Comparison of ENCODE assay signal across 10 cellular contexts in the genomic region with DNA sequence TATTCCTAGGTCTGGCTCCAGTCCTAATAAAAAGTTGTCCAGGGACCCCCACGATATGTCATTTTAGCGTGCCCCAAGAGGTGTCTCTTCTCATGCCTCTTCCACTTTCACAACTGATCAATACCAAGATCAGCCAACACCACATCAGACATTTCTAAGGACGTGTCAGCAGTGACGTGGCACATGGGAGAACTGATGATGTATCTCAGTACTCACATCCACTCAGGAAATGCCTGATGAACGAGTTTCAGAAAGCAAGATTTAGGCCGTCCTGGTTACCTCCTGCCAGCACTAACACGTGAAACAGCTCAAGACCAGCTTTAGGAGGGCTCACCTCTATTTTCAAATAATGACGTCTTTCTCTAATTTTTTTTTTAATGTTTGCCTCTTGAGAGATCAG. TPM values are rescaled to one million over a fixed set of nuclear protein-coding genes. Genes with fewer than 3 reads are reported as not detected.
DNase-seq lines count a peak whose midpoint lies in the region; ATAC-seq and TF ChIP-seq lines count a peak whose summit lies in the region.
"Had no signal": no experiment of that assay in that cellular context is flagged by ENCODE, and none has a peak within 500 bp of the region (broad histone marks: within the 10 kb centered on the region; RNA-seq: fewer than 3 reads in every experiment).

No MANE protein-coding gene starts in this region.

- WGBS in thyroid gland, 2 donors: 73 to 81% methylated on average over 8 of the region's 8 CpGs

- ATAC-seq in effector memory CD8-positive, alpha-beta T cell (replicated peaks): peak; percentile 90
- ATAC-seq: Right ventricle myocardium inferior had no signal

- H3K4me3 ChIP-seq in tibial artery (no peak overlapping the region), thyroid gland (replicated peaks in 1 of 3) (no peak overlapping the region)

- no peaks in the 10 kb centered on the region for H3K36me3 ChIP-seq in tibial artery
- no peaks in the 10 kb centered on the region for H3K36me3 ChIP-seq in thyroid gland

- DNase-seq in HFFc6 (peak; percentile 26), HPDE6-E6E7 (ENCODE audit: extremely low spot score) (no peak), tibial artery (no peak), thyroid gland (no peak), cardiac septum (ENCODE audit: low spot score) (no peak)
- peak; percentile 89 for DNase-seq in activated CD4-positive, alpha-beta memory T cell treated with anti-CD3 and anti-CD28 coated beads for 36 hours
- DNase-seq in effector memory CD8-positive, alpha-beta T cell: peak in 2 of 3 experiments; percentile 15 to 40
- peak; percentile 45 to 76 (median 61) for DNase-seq in stimulated activated CD4-positive, alpha-beta T cell treated with anti-CD3 and anti-CD28 coated beads, TNF-alpha, amount 100 ng/mL, for 24 hours (ENCODE audit: low read depth in 3 of 3)
- DNase-seq: Karpas-422 had no signal

- H3K27me3 ChIP-seq in tibial artery (no peaks in the 10 kb centered on the region), thyroid gland (no peaks in the 10 kb centered on the region)

- peaks cover 92% of the 10 kb centered on the region for H3K4me1 Mint-ChIP-seq in HFFc6 (ENCODE audit: low read depth)
- H3K4me1 Mint-ChIP-seq in activated CD4-positive, alpha-beta memory T cell treated with anti-CD3 and anti-CD28 coated beads for 36 hours (ENCODE audit: low read depth): peaks cover 68% of the 10 kb centered on the region
- peaks cover 50 to 73% of the 10 kb centered on the region in 2 donors for H3K4me1 Mint-ChIP-seq in effector memory CD8-positive, alpha-beta T cell (ENCODE audit: low read depth in 2 of 2)

- peak overlapping the region; percentile 82 for H3K27ac Mint-ChIP-seq in HFFc6
- H3K27ac Mint-ChIP-seq in activated CD4-positive, alpha-beta memory T cell treated with anti-CD3 and anti-CD28 coated beads for 36 hours: peak overlapping the region; percentile 46
- H3K27ac Mint-ChIP-seq in effector memory CD8-positive, alpha-beta T cell: peak overlapping the region; percentile 84 to 85

- CTCF ChIA-PET in activated CD4-positive, alpha-beta memory T cell treated with anti-CD3 and anti-CD28 coated beads for 36 hours (lab: Charles Lee): interaction anchor here (0.6 to 1.7 kb wide), 5 partner anchors 20 to 388 kb away, joined by 3 to 9 read pairs (median 3); no protein-coding TSS in a partner anchor

- intact Hi-C loops in activated CD4-positive, alpha-beta memory T cell treated with anti-CD3 and anti-CD28 coated beads for 36 hours (cut with micrococcal nuclease): loop anchor here (1.0 to 10.0 kb wide), 3 partner anchors 98 to 1259 kb away; no protein-coding TSS in a partner anchor
- intact Hi-C loops in tibial artery (cut with DNase I; ENCODE audit: low total_unique reads): no loop called here
- intact Hi-C loops in thyroid gland (cut with DNase I): no loop called here
- intact Hi-C loops in cardiac septum (cut with DNase I): no loop called here

- H3K27ac ChIP-seq in tibial artery: peak overlapping the region in 1 of 2 donors; percentile 3
- H3K27ac ChIP-seq in thyroid gland: no peak overlapping the region

- peaks cover 41% of the 10 kb centered on the region for H3K36me3 Mint-ChIP-seq in HFFc6 (ENCODE audit: low read depth)
- H3K36me3 Mint-ChIP-seq in activated CD4-positive, alpha-beta memory T cell treated with anti-CD3 and anti-CD28 coated beads for 36 hours: peaks cover 3% of the 10 kb centered on the region
- H3K36me3 Mint-ChIP-seq in effector memory CD8-positive, alpha-beta T cell (ENCODE audit: insufficient read depth): peaks cover 7% of the 10 kb centered on the region

- H3K27me3 Mint-ChIP-seq in HFFc6 (ENCODE audit: insufficient read depth): peaks cover 1% of the 10 kb centered on the region
- H3K27me3 Mint-ChIP-seq in activated CD4-positive, alpha-beta memory T cell treated with anti-CD3 and anti-CD28 coated beads for 36 hours: peaks cover 1% of the 10 kb centered on the region
- no peaks in the 10 kb centered on the region for H3K27me3 Mint-ChIP-seq in effector memory CD8-positive, alpha-beta T cell

- H3K4me1 ChIP-seq in tibial artery (peaks cover 0 to 76% (median 26%) of the 10 kb centered on the region in 4 donors), thyroid gland (peaks cover 13 to 46% of the 10 kb centered on the region in 2 donors)

- TF ChIP-seq CTCF in HFFc6 (IDR thresholded peaks at IDR 0.05) (no peak), tibial artery (IDR thresholded peaks at IDR 0.05) (no peak), thyroid gland (IDR thresholded peaks at IDR 0.05) (no peak)

- H3K4me3 Mint-ChIP-seq in HFFc6: no peak overlapping the region
- peak overlapping the region; percentile 35 for H3K4me3 Mint-ChIP-seq in activated CD4-positive, alpha-beta memory T cell treated with anti-CD3 and anti-CD28 coated beads for 36 hours
- peak overlapping the region; percentile 48 to 61 for H3K4me3 Mint-ChIP-seq in effector memory CD8-positive, alpha-beta T cell

- no peak for TF ChIP-seq POLR2A in thyroid gland (IDR thresholded peaks at IDR 0.05)

- H3K9me3 ChIP-seq in tibial artery (no peaks in the 10 kb centered on the region), thyroid gland (no peaks in the 10 kb centered on the region)

- peaks cover 8% of the 10 kb centered on the region for H3K9me3 Mint-ChIP-seq in HFFc6
- H3K9me3 Mint-ChIP-seq in activated CD4-positive, alpha-beta memory T cell treated with anti-CD3 and anti-CD28 coated beads for 36 hours: no peaks in the 10 kb centered on the region
- H3K9me3 Mint-ChIP-seq in effector memory CD8-positive, alpha-beta T cell: no peaks in the 10 kb centered on the region

- POLR2A ChIA-PET in activated CD4-positive, alpha-beta memory T cell treated with anti-CD3 and anti-CD28 coated beads for 36 hours (lab: Charles Lee): interaction anchor here (3.4 kb wide), 1 partner anchor 19 kb away, joined by 15 read pairs; a partner anchor contains a TSS

RNA-seq across cellular contexts. Expression of a gene that starts 19.6 kb away (rescaled TPM):
- 10 to 100 TPM; 31.6 to 42.2 (median 33.8) TPM for total RNA-seq in HFFc6 (2021; fragmentation: NEBNext Ultra II Directional; extraction: Animal tissue kit (Norgen Biotek cat#: 25700))
- 10 to 100 TPM; 18.2 to 18.7 TPM for total RNA-seq in activated CD4-positive, alpha-beta memory T cell treated with anti-CD3 and anti-CD28 coated beads for 36 hours
- total RNA-seq in thyroid gland (100 to 1,000 TPM in 3 of 4 donors, 10 to 100 TPM in 1; 96.0 to 142 (median 131) TPM), cardiac septum (40.7 TPM)

Comparison
In these comparisons a context has a peak if more than half of its experiments do, and no peak if none do; other contexts are left out.
1. DNase-seq: peak in HFFc6 (single experiment), activated CD4-positive, alpha-beta memory T cell treated with anti-CD3 and anti-CD28 coated beads for 36 hours (single experiment), effector memory CD8-positive, alpha-beta T cell (2 of 3) and stimulated activated CD4-positive, alpha-beta T cell treated with anti-CD3 and anti-CD28 coated beads, TNF-alpha, amount 100 ng/mL, for 24 hours (3 of 3); none in HPDE6-E6E7 (single experiment), tibial artery (0 of 2), thyroid gland (0 of 2) and cardiac septum (single experiment).
2. Peak in every context shown above with its lines, with median percentiles within 50 percentile points of each other: H3K27ac Mint-ChIP-seq.